ENCODE assay signal across 8 cellular contexts in the genomic region with DNA sequence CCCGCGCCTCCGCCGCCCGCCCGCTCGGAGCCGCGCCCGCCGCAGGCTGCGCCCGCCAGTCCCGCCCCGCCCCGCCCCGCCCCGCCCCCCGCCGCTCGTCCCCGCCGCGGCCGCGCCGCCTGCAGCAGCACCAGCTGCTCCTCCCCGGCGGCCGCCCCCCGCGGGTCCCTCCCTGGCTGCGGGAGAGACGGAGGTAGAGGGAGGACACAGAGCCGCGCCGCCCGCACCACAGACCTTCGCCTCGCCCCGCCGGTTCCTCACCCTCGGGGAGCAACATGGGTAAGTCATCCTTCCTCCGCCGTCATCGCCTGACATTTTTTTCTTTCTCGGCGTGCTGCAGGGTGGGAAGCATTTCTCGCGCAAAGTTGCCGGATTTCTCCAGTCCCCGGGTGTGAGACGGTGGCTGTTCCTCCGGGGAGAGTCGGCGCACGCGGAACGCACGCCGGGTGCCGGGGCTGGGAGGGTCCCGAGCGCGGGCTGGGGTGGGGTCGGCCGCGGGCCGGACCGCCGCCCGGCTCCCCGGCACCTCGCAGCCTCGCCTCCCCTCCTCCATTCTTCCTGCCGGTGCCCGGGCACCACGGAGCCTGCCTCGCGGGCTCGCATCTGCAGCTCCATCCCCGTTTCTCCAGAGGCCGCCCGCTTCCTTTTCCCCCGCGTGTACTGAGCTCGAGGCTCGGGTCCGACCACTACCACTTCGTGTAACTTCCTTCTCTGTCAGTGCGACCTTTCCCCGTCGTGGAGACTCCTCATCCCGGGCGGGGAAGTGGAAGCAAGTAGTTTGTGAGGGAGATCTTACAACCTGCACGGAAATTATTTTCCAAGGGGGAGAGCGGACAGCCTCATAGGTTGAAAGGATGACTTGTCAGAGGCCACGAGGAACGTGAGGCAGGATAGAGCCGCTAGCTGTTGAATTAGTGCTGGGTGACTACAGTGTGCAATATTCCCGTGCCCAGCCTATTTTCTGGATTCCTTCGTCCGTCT. TPM values are rescaled to one million over a fixed set of nuclear protein-coding genes. Genes with fewer than 3 reads are reported as not detected.
DNase-seq lines count a peak whose midpoint lies in the region; ATAC-seq, FAIRE-seq and TF ChIP-seq lines count a peak whose summit lies in the region.

Gene RAP1GDS1, plus strand, starts transcription at position 94 of the 981 bp plus-strand sequence. Its CDS starts 182 bp downstream, at position 276.

- in situ Hi-C loops in GM12878 (cut with MboI) = loop anchor here (10.0 kb wide), 1 partner anchor 663 kb away; the partner anchor contains the start of gene EIF4E

- ATAC-seq in GM21723 (IDR thresholded peaks at IDR 0.05; ENCODE audit: unreplicated experiment) (peak; percentile 14), GM12878 (peak; percentile 18)

- H3K79me2 ChIP-seq in KMS-11 (ENCODE audit: insufficient read depth, low read depth) = peaks cover 43% of the 10 kb centered on the region
- peaks cover 25% of the 10 kb centered on the region for H3K79me2 ChIP-seq in GM12878 (ENCODE audit: control insufficient read depth, insufficient read depth, low read length)
- peaks cover 60% of the 10 kb centered on the region for H3K79me2 ChIP-seq in hepatocyte

- FAIRE-seq in GM12878 (lab: Jason Lieb, UNC) = no peak

- no peak for TF ChIP-seq EP300 in GM12878 (IDR thresholded peaks at IDR 0.05; ENCODE audit: borderline replicate concordance in 1 of 2, control insufficient read depth in 1 of 2, low read depth in 2 of 2, low read length in 2 of 2)

- no peak for TF ChIP-seq RAD21 in GM12878 (IDR thresholded peaks at IDR 0.05; ENCODE audit: insufficient read depth, low read depth, low read length)

- POLR2A ChIA-PET in GM12878 (lab: Charles Lee) = interaction anchor here (1.5 to 2.3 kb wide), 6 partner anchors 9 to 827 kb away, joined by 3 to 12 read pairs (median 4); partner anchors contain the start of gene ADH5

- RAD21 ChIA-PET in GM12878 (lab: Charles Lee; ENCODE audit: unreplicated experiment) = interaction anchor here (0.7 to 3.1 kb wide), 10 partner anchors 14 to 827 kb away, joined by 3 to 16 read pairs (median 3); partner anchors contain the start of gene METAP1

- SMC1A ChIA-PET in GM12878 (lab: Charles Lee; ENCODE audit: uncharacterized antibody, unreplicated experiment) = interaction anchor here (0.5 to 1.6 kb wide), 10 partner anchors 9 to 1764 kb away, joined by 3 to 7 read pairs (median 4); partner anchors contain the start of gene STPG2

- no peaks in the 10 kb centered on the region for H3K27me3 ChIP-seq in KMS-11 (ENCODE audit: insufficient read depth, low read depth)
- no peaks in the 10 kb centered on the region for H3K27me3 ChIP-seq in GM12878 (replicated peaks in 1 of 2; ENCODE audit: control insufficient read depth in 2 of 2, insufficient read depth in 2 of 2, low read length in 1 of 2)
- H3K27me3 ChIP-seq in hepatocyte = no peaks in the 10 kb centered on the region

- TF ChIP-seq CTCF in KMS-11 (conservative IDR thresholded peaks at IDR 0.05; ENCODE audit: low read depth, low read length) = no peak; the same call in 1 of the 2 replicates
- TF ChIP-seq CTCF in GM12878 (IDR thresholded peaks at IDR 0.05 in 2 of 3, conservative IDR thresholded peaks at IDR 0.05 in 1 of 3; ENCODE audit: control insufficient read depth in 2 of 3, extremely low read depth in 1 of 3, insufficient read depth in 1 of 3, low read depth in 3 of 3, low read length in 3 of 3) = no peak
- TF ChIP-seq CTCF in hepatocyte (IDR thresholded peaks at IDR 0.05; ENCODE audit: poor library complexity) = no peak

- WGBS in GM12878 (ENCODE audit: insufficient coverage, insufficient replicate concordance, low lambda C conversion rate, missing lambda C conversion rate) = 0% methylated on average over 35 of the region's 103 CpGs
- under 1% methylated on average over 54 of the region's 103 CpGs for WGBS in hepatocyte (ENCODE audit: low lambda C conversion rate, missing lambda C conversion rate)

- H3K36me3 ChIP-seq in KMS-11 (ENCODE audit: insufficient read depth) (no peaks in the 10 kb centered on the region), GM12878 (ENCODE audit: control insufficient read depth in 2 of 2, insufficient read depth in 2 of 2, low read length in 1 of 2) (no peaks in the 10 kb centered on the region), hepatocyte (replicated peaks; ENCODE audit: insufficient read depth, low read depth) (no peaks in the 10 kb centered on the region)

- H3K9me3 ChIP-seq in GM12878 (replicated peaks; ENCODE audit: control insufficient read depth, insufficient read depth, low read length) (no peaks in the 10 kb centered on the region), hepatocyte (ENCODE audit: low read depth) (no peaks in the 10 kb centered on the region)

- H3K9ac ChIP-seq in KMS-11 (peak within 1 kb of the TSS; percentile 91), GM12878 (ENCODE audit: control insufficient read depth, insufficient read depth, low read length) (peak within 1 kb of the TSS; percentile 95)

- H3K4me1 ChIP-seq in KMS-11 (ENCODE audit: low read depth, poor library complexity, severe bottlenecking) (peaks cover 26% of the 10 kb centered on the region), GM12878 (ENCODE audit: control insufficient read depth, insufficient read depth, low read length) (no peaks in the 10 kb centered on the region), hepatocyte (ENCODE audit: insufficient read depth) (peaks cover 14% of the 10 kb centered on the region)

- intact Hi-C loops in GM12878 (cut with micrococcal nuclease; ENCODE audit: unreplicated experiment) = loop anchor here (2.0 to 10.0 kb wide), 6 partner anchors 57 to 1141 kb away; partner anchors contain the start of genes EIF4E and STPG2

- H3K4me2 ChIP-seq in KMS-11 (peak within 1 kb of the TSS; percentile 75), GM12878 (ENCODE audit: control insufficient read depth, insufficient read depth) (peak within 1 kb of the TSS; percentile 77), hepatocyte (peak within 1 kb of the TSS; percentile 82)

- peak within 1 kb of the TSS; percentile 93 for H3K27ac ChIP-seq in KMS-11
- H3K27ac ChIP-seq in GM12878 (ENCODE audit: control insufficient read depth, insufficient read depth) = peak within 1 kb of the TSS; percentile 91
- peak within 1 kb of the TSS; percentile 100 for H3K27ac ChIP-seq in hepatocyte

- H4K20me1 ChIP-seq in KMS-11 (ENCODE audit: insufficient read depth) (no peaks in the 10 kb centered on the region), GM12878 (ENCODE audit: control insufficient read depth, insufficient read depth) (no peaks in the 10 kb centered on the region), hepatocyte (ENCODE audit: insufficient read depth, poor library complexity, severe bottlenecking) (peaks cover 5% of the 10 kb centered on the region)

- H3K4me3 ChIP-seq in KMS-11 (IDR thresholded peaks at IDR 0.05; ENCODE audit: insufficient read depth, low read depth, low read length) (no peak within 1 kb of the TSS), GM12878 (peak within 1 kb of the TSS; percentile 98), hepatocyte (peak within 1 kb of the TSS; percentile 86)

- no peak for TF ChIP-seq POLR2A in GM12878 (IDR thresholded peaks at IDR 0.05; ENCODE audit: low read depth, low read length)

- CTCF ChIA-PET in GM12878 (lab: Yijun Ruan, JAX) = interaction anchor here (0.6 to 1.5 kb wide), 5 partner anchors 22 to 726 kb away, joined by 3 to 6 read pairs (median 3); no protein-coding TSS in a partner anchor

- peak within 1 kb of the TSS; percentile 76 for H2AFZ ChIP-seq in KMS-11 (ENCODE audit: low read depth)
- H2AFZ ChIP-seq in GM12878 (ENCODE audit: control insufficient read depth, low read depth, low read length) = peak within 1 kb of the TSS; percentile 88
- peak within 1 kb of the TSS; percentile 90 for H2AFZ ChIP-seq in hepatocyte

- DNase-seq in Daoy (ENCODE audit: low read depth) (peak; percentile 47), SW 1271 (lab: John Stamatoyannopoulos, UW) (peak; percentile 30 to 47), GM12878 (ENCODE audit: low read depth, low spot score) (no peak), hepatocyte (ENCODE audit: low spot score) (peak; percentile 66), renal cortical epithelial cell (ENCODE audit: low read depth) (peak; percentile 66), middle frontal gyrus (ENCODE audit: extremely low spot score, low spot score) (no peak)

- H3K9me2 ChIP-seq in hepatocyte (replicated peaks; ENCODE audit: insufficient read depth) = no peaks in the 10 kb centered on the region

- no TSS peak for BruUV-seq in GM12878 (replicated peaks; lab: Mats Ljungman, UMichigan)

RNA-seq across cellular contexts. Expression of gene RAP1GDS1, which starts in this region (rescaled TPM):
- total RNA-seq in Daoy (2014; rRNA removed; shearing (Covaris generic)) = 18.1 and 19.6 TPM in 2 replicates
- total RNA-seq in GM12878 (2013; cell fraction: nucleolus; rRNA removed) = 29.5 and 30.1 TPM in 2 replicates
- total RNA-seq in GM12878 (2014; rRNA removed) (16.7 and 20.8 TPM in 2 replicates), GM12878 (2014; rRNA removed; fragmentation: Illumina TruSeq; extraction: Trizol) (23.8 and 24.0 TPM in 2 replicates), GM12878 (2021) (22.5 and 23.0 TPM in 2 replicates), hepatocyte (36.2 and 42.7 TPM in 2 replicates), renal cortical epithelial cell (66.8 and 85.1 TPM in 2 replicates)
- polyA plus RNA-seq in GM12878 (2011; ENCODE audit: low read depth) = 7.7 TPM
- polyA plus RNA-seq in GM12878 (2011; rRNA removed) (30.5 and 42.2 TPM in 2 replicates), GM12878 (2014; fragmentation: Illumina TruSeq; extraction: Trizol) (19.0 and 21.3 TPM in 2 replicates), GM12878 (2014; fragmentation: Nextera tagmentation; extraction: Ambion mirVana) (10 to 100 TPM; 12.0 to 13.2 TPM), GM12878 (2014; rRNA removed) (17.5 and 18.5 TPM in 2 replicates), GM12878 (2016; fragmentation: Nextera tagmentation; extraction: Ambion mirVana) (10 to 100 TPM; 25.3 to 26.5 TPM), hepatocyte (25.3 and 28.5 TPM in 2 replicates)
- polyA plus RNA-seq in GM12878 (2011; cell fraction: cytosol; rRNA removed) = 16.5 and 17.1 TPM in 2 replicates
- polyA plus RNA-seq in GM12878 (2011; cell fraction: nucleus; rRNA removed) = 15.7 and 17.2 TPM in 2 replicates
- polyA plus RNA-seq in GM12878 (2012) = 10.4 and 16.0 TPM in 2 replicates
- 36.7 and 56.3 TPM in 2 replicates for polyA minus RNA-seq in GM12878 (2011; rRNA and poly(A)+ RNA removed)
- polyA minus RNA-seq in GM12878 (2011; cell fraction: cytosol; rRNA and poly(A)+ RNA removed) = 12.6 and 16.0 TPM in 2 replicates
- 23.7 and 48.8 TPM in 2 replicates for polyA minus RNA-seq in GM12878 (2011; cell fraction: nucleus; rRNA and poly(A)+ RNA removed)

Comparison
In these comparisons a context has a peak if more than half of its experiments do, and no peak if none do; other contexts are left out.
1. DNase-seq: peak in Daoy (single experiment), SW 1271 (2 of 2), hepatocyte (single experiment) and renal cortical epithelial cell (single experiment); none in GM12878 (single experiment) and middle frontal gyrus (single experiment).
2. Peak in every context shown above with its lines, with median percentiles within 50 percentile points of each other: H2AFZ ChIP-seq, H3K27ac ChIP-seq and H3K4me2 ChIP-seq.